1 cellular context compared by ENCODE assay signal in the genomic region with DNA sequence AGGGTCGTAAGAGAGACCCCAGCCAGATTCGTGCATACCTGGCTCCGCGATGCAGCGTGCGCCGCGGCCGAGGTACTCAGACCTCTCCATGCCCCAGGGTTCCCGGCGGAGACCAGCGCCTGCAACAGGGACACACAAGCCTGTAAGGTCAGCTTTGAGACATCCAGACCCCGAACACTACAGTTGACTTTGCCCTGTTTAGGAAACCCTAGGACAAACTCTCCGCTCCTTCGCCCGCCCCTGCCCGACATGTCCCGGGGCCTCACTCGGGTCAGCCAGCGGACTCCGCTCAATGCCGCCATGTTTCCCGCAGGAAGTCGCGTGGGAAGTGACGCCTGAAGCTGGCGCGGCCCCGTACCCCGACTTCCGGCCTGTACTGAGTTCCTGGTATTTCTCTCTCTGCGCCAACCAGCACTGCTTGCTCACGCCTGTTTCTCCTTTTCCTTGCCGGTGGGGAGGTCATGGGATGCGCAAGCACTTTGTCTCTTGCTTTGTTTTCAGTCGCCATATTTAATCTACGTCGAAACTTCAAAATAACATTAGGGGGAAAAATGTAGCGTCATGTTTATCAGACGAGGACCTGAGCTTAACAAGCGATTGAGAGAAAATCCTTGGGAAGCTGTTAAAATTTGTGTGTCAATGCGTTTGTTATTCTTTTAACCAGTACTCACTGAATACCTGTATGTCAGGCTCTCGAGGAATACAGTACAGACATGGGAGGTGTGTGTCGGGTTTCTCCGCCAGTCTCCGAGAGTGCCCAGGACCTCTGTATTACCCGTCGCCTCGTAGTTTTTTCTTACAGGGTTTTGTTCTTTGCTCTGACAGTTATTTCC.
TF ChIP-seq lines count a peak whose summit lies in the region.

IDH3B (minus strand) TSS at position 330 of the 833 bp plus-strand sequence; CDS start at position 302, 28 bp downstream.

TF ChIP-seq in HCT116, 20 proteins besides CTCF, POLR2A, EP300 and RAD21 (continued from another document):
- TF ChIP-seq REST (IDR thresholded peaks at IDR 0.05; ENCODE audit: low read depth): no peak
- no peak for TF ChIP-seq CBX3 (IDR thresholded peaks at IDR 0.05; ENCODE audit: low read depth)
- peak; percentile 95 for TF ChIP-seq POLR2AphosphoS5 (IDR thresholded peaks at IDR 0.05; ENCODE audit: low read depth, low read length)
